8 cellular contexts compared by ENCODE assay signal in the genomic region with DNA sequence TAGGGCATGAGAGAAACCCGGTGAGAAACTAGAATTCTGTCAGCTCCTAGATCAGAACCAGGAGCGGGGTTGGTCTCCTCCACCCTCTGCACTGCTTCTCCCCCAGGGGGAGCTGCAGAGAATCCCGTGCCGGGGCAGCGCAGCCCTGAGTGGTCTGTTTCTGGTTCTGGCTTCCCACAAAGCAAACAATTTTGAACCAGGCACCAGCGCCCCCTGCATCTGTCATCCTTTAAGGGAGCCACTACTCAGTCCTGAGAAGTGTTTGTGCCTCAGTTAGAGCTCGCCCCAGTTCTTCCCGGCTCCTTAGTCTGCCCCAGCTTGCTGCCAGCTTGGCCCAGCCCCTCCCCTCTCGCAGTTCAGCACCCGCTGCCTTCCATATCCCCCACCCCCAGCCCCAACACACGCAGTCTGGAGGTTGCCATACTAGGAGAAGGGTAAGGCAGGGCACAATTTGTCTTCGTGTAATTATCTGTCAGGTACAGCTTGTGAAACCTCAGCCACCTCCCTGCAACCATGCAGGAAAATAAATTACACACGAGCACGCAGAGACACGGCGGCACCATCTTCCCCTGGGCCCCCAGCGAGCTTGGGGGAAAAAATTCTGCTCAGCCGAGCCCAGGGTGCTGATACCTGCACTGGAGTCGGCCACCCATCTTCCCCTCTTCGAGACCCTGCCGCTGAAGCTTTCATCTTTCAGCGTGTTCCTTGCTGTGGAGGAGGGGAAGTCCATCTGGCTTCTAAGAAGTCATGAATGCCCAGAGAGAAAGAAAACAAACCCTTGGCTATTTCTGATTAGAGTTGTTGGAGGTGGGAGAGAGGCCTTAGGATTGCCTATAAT.
A peak's percentile ranks its signal among the peaks of the same experiment; 100 is the strongest.
DNase-seq lines count a peak whose midpoint lies in the region; ATAC-seq and TF ChIP-seq lines count a peak whose summit lies in the region.

No MANE protein-coding gene starts in this region.

- peaks cover 16% of the 10 kb centered on the region for H3K27me3 ChIP-seq in MG63
- H3K27me3 ChIP-seq in tibial artery, result peaks cover 0 to 4% of the 10 kb centered on the region in 2 donors

- H3K4me3 Mint-ChIP-seq in naive B cell, result peak overlapping the region; percentile 22 to 90 (median 72)

- DNase-seq in Daoy (ENCODE audit: low read depth) (peak; percentile 69), MG63 (peak; percentile 29), epidermal melanocyte (ENCODE audit: insufficient read length, low spot score) (peak; percentile 45), naive B cell (peak; percentile 35), tibial artery (peak in 1 of 2 donors; percentile 50)
- DNase-seq in activated CD4-positive, alpha-beta T cell treated with anti-CD3 and anti-CD28 coated beads, Interleukin-2, amount 50 U/mL, for 4 hours, result peak; percentile 15 to 21

- no peak overlapping the region for H3K27ac ChIP-seq in tibial artery

- intact Hi-C loops in tibial artery (cut with DNase I; ENCODE audit: low total_unique reads), result loop anchor here (5.0 kb wide), 1 partner anchor 151 kb away; no protein-coding TSS in a partner anchor

- TF ChIP-seq CTCF in tibial artery (IDR thresholded peaks at IDR 0.05), result peak; percentile 44 to 55

- no peaks in the 10 kb centered on the region for H3K36me3 Mint-ChIP-seq in naive B cell

- peak; percentile 60 to 64 for ATAC-seq in naive B cell (ENCODE audit: low read depth in 2 of 2)
- ATAC-seq in GM19467 (IDR thresholded peaks at IDR 0.05; ENCODE audit: unreplicated experiment), result no peak
- no peak for ATAC-seq in HG03469 (IDR thresholded peaks at IDR 0.05; ENCODE audit: unreplicated experiment)

- H3K4me3 ChIP-seq in MG63 (no peak overlapping the region), tibial artery (peak overlapping the region; percentile 23 to 38)

- H3K9me3 Mint-ChIP-seq in naive B cell, result no peaks in the 10 kb centered on the region

- H3K4me1 Mint-ChIP-seq in naive B cell, result peaks cover 27 to 32% (median 28%) of the 10 kb centered on the region in 3 donors

- H3K9me3 ChIP-seq in MG63, result no peaks in the 10 kb centered on the region
- no peaks in the 10 kb centered on the region for H3K9me3 ChIP-seq in tibial artery

- peaks cover 0 to 20% (median 17%) of the 10 kb centered on the region in 4 donors for H3K4me1 ChIP-seq in tibial artery

- H3K36me3 ChIP-seq in MG63 (no peaks in the 10 kb centered on the region), tibial artery (no peaks in the 10 kb centered on the region)

- peak overlapping the region in 1 of 6 donors; percentile 81 for H3K27ac Mint-ChIP-seq in naive B cell

- peaks cover 17 to 40% (median 33%) of the 10 kb centered on the region in 3 donors for H3K27me3 Mint-ChIP-seq in naive B cell

Comparison
In these comparisons a context has a peak if more than half of its experiments do, and no peak if none do; other contexts are left out.
1. ATAC-seq: peak in naive B cell (2 of 2); none in GM19467 (single experiment) and HG03469 (single experiment).